17 cellular contexts compared by ENCODE assay signal in the genomic region with DNA sequence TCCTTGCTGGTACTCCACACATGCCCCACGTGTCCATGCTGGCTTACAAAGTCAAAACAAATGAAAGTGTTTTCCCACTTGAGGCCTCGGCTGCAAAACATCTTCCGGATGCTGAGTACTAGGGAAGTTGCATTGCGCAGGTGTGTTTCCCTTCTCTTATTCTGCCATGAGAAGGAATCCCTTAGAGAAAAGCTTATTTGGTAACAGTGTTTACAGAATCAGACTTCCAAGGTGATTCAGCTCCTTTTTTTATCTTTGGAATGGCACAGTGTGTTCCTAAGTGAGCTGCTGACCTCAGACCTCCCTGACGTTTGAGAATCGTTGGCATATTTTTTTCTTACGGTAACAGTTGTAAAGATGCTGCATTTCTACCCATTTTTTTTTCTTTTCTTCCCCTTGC.
DNase-seq lines count a peak whose midpoint lies in the region; ATAC-seq and TF ChIP-seq lines count a peak whose summit lies in the region.
"Had no signal": no experiment of that assay in that cellular context is flagged by ENCODE, and none has a peak within 500 bp of the region (broad histone marks: within the 10 kb centered on the region; RNA-seq: fewer than 3 reads in every experiment).

No MANE protein-coding gene starts in this region.

- 67% methylated on average over 7 of the region's 7 CpGs for WGBS in mesenchymal stem cell
- WGBS in suprapubic skin: 81% methylated on average over 7 of the region's 7 CpGs

- no peak overlapping the region for H2AFZ ChIP-seq in mesenchymal stem cell (ENCODE audit: low read depth, low read length)
- H2AFZ ChIP-seq: parathyroid adenoma, PC-9 had no signal

- no peak overlapping the region for H3K27ac ChIP-seq in mesenchymal stem cell (ENCODE audit: low read length, poor library complexity, severe bottlenecking)
- no peak overlapping the region for H3K27ac ChIP-seq in suprapubic skin
- H3K27ac ChIP-seq: parathyroid adenoma, PC-9 had no signal

- ATAC-seq in GM18858 (IDR thresholded peaks at IDR 0.05; ENCODE audit: unreplicated experiment): no peak
- ATAC-seq: activated CD8-positive, alpha-beta T cell treated with anti-CD3 and anti-CD28 coated beads for 36 hours had no signal

- peaks cover 2% of the 10 kb centered on the region for H3K4me1 ChIP-seq in mesenchymal stem cell (ENCODE audit: control insufficient read depth, insufficient read depth, low read depth, low read length)
- no peaks in the 10 kb centered on the region for H3K4me1 ChIP-seq in suprapubic skin
- H3K4me1 ChIP-seq: breast epithelium, parathyroid adenoma had no signal

- no peaks in the 10 kb centered on the region for H3K9me3 ChIP-seq in mesenchymal stem cell (ENCODE audit: control insufficient read depth, low read length)
- no peaks in the 10 kb centered on the region for H3K9me3 ChIP-seq in suprapubic skin
- H3K9me3 ChIP-seq: breast epithelium had no signal

- no peak overlapping the region for H3K23ac ChIP-seq in mesenchymal stem cell (ENCODE audit: low read length in 2 of 2)

- H4K8ac ChIP-seq in mesenchymal stem cell (ENCODE audit: low read length): no peak overlapping the region

- no peak overlapping the region for H3K14ac ChIP-seq in mesenchymal stem cell (ENCODE audit: low read length in 2 of 2)

- no peak overlapping the region for H2BK15ac ChIP-seq in mesenchymal stem cell (ENCODE audit: low read depth, poor library complexity, severe bottlenecking)

- TF ChIP-seq POLR2A in suprapubic skin (IDR thresholded peaks at IDR 0.05): no peak

- no peak overlapping the region for H2BK12ac ChIP-seq in mesenchymal stem cell (ENCODE audit: low read length in 2 of 2)

- no peak for TF ChIP-seq CTCF in suprapubic skin (IDR thresholded peaks at IDR 0.05)

- peak; percentile 95 for TF ChIP-seq EP300 in suprapubic skin (IDR thresholded peaks at IDR 0.05)

- DNase-seq in LHCN-M2 (ENCODE audit: low read depth) (peak; percentile 92), dermis blood vessel endothelial cell (peak; percentile 2), mesenchymal stem cell (peak; percentile 73), suprapubic skin (ENCODE audit: low spot score in 2 of 2) (no peak), NCI-H1048 (lab: John Stamatoyannopoulos, UW) (no peak)
- DNase-seq in activated CD4-positive, alpha-beta T cell treated with anti-CD3 and anti-CD28 coated beads for 1 hour: no peak
- DNase-seq in stimulated activated naive CD4-positive, alpha-beta T cell (lab: John Stamatoyannopoulos, UW): no peak
- DNase-seq: activated CD8-positive, alpha-beta T cell treated with anti-CD3 and anti-CD28 coated beads for 36 hours; activated effector memory CD4-positive, alpha-beta T cell treated with Interleukin-2 at 50 U/mL for 16 hours; islet precursor cell; midbrain; NCI-H2029; NCI-H526 treated with DMSO at 0.1 percent for 48 hours; PC-9 had no signal

- peaks cover 2% of the 10 kb centered on the region for H3K79me1 ChIP-seq in mesenchymal stem cell (replicated peaks; ENCODE audit: low read length, poor library complexity, severe bottlenecking)

- H3K4ac ChIP-seq in mesenchymal stem cell (ENCODE audit: low read depth in 1 of 2, low read length in 2 of 2): no peak overlapping the region

- H2BK120ac ChIP-seq in mesenchymal stem cell (ENCODE audit: low read depth, low read length): no peak overlapping the region

- H3K27me3 ChIP-seq in mesenchymal stem cell (ENCODE audit: control insufficient read depth in 1 of 2, insufficient read depth in 1 of 2, low read length in 2 of 2) (no peaks in the 10 kb centered on the region), suprapubic skin (no peaks in the 10 kb centered on the region)
- H3K27me3 ChIP-seq: breast epithelium had no signal

- H2BK5ac ChIP-seq in mesenchymal stem cell (ENCODE audit: low read depth, low read length, poor library complexity, severe bottlenecking): no peak overlapping the region

- H3K4me2 ChIP-seq in mesenchymal stem cell (ENCODE audit: low read length, poor library complexity, severe bottlenecking): no peak overlapping the region
- H3K4me2 ChIP-seq: PC-9 had no signal

- H3K4me3 ChIP-seq in mesenchymal stem cell (ENCODE audit: insufficient read depth in 1 of 2, low read depth in 1 of 2, low read length in 2 of 2) (no peak overlapping the region), suprapubic skin (no peak overlapping the region)
- H3K4me3 ChIP-seq: breast epithelium, PC-9 had no signal

- H3K36me3 ChIP-seq in mesenchymal stem cell (ENCODE audit: control insufficient read depth in 1 of 2, insufficient read depth in 2 of 2, low read depth in 1 of 2, low read length in 2 of 2): peaks cover 0 to 4% of the 10 kb centered on the region in 2 experiments
- peaks cover 65% of the 10 kb centered on the region for H3K36me3 ChIP-seq in suprapubic skin
- H3K36me3 ChIP-seq: breast epithelium had no signal

- H4K91ac ChIP-seq in mesenchymal stem cell (ENCODE audit: low read length): no peak overlapping the region

- H3K18ac ChIP-seq in mesenchymal stem cell (ENCODE audit: low read depth in 1 of 2, low read length in 2 of 2): no peak overlapping the region

- H2AK5ac ChIP-seq in mesenchymal stem cell (ENCODE audit: low read length, severe bottlenecking): no peak overlapping the region

- H3K9ac ChIP-seq in mesenchymal stem cell (ENCODE audit: low read length): no peak overlapping the region
- H3K9ac ChIP-seq: parathyroid adenoma had no signal

Comparison
In these comparisons a context has a peak if more than half of its experiments do, and no peak if none do; other contexts are left out.
1. DNase-seq: peak in LHCN-M2 (single experiment), dermis blood vessel endothelial cell (single experiment) and mesenchymal stem cell (single experiment); none in suprapubic skin (0 of 2), NCI-H1048 (single experiment), activated CD4-positive, alpha-beta T cell treated with anti-CD3 and anti-CD28 coated beads for 1 hour (single experiment) and stimulated activated naive CD4-positive, alpha-beta T cell (0 of 6).